Comparison of ENCODE assay signal across 25 cellular contexts in the genomic region with DNA sequence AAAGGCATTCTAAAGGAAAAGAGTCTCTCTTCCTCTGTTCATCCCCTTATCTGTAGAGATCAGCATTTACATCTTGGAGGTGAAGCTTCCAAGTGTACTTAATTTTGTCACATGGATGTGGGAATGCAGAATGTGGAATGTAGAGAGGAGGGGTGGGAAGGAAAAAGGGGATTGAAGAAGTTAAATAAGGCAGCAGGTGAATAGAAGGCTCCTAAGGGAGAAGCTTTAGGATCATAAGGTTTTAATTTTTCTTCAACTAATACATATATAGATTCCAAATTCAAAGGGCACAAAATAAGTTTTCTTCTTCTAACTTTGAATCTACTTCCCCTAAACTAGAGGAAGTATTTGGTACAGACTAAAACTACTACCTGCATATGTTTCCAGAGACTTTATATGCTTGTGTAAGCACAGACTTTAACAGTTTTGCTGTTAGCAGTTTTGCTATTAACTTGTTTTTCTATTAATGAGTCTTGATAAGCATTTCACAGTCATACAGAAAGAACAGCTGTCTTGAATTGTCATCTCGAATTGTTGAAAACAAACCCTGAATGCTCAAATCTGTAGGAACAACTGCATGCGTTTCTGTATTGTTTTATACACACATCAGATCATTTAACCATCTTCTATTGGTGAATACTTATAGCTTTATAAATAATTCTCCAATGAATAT.
"Had no signal": no experiment of that assay in that cellular context is flagged by ENCODE, and none has a peak within 500 bp of the region (broad histone marks: within the 10 kb centered on the region; RNA-seq: fewer than 3 reads in every experiment).

No MANE protein-coding gene starts in this region.

- H3K27me3 ChIP-seq: body of pancreas, colonic mucosa had no signal

- H3K27ac Mint-ChIP-seq: activated CD4-positive, alpha-beta T cell treated with anti-CD3 and anti-CD28 coated beads, Interleukin-2, amount 10 ng/mL, durations not matched to agents 7 days and 5 days; activated naive CD4-positive, alpha-beta T cell treated with anti-CD3 and anti-CD28 coated beads, Interleukin-2, amount 50 U/mL, for 24 hours; nephron; progenitor cell of endocrine pancreas; type B pancreatic cell had no signal

- H3K4me3 ChIP-seq: body of pancreas, colonic mucosa, skin epidermis had no signal

- H3K36me3 ChIP-seq: colonic mucosa had no signal

- ATAC-seq: body of pancreas; esophagus mucosa; left ventricle myocardium superior; right cardiac atrium; SK-N-SH treated with all-trans-retinoic acid at 6 μM for 48 hours; stimulated activated naive CD8-positive, alpha-beta T cell treated with anti-CD3 and anti-CD28 coated beads, Interleukin-15, Interleukin-2, amounts not matched to agents 100 U/mL and 50 U/mL, for 24 hours had no signal

- H3K9me3 Mint-ChIP-seq: activated CD4-positive, alpha-beta T cell treated with anti-CD3 and anti-CD28 coated beads, Interleukin-2, amount 10 ng/mL, durations not matched to agents 7 days and 5 days; activated naive CD4-positive, alpha-beta T cell treated with anti-CD3 and anti-CD28 coated beads, Interleukin-2, amount 50 U/mL, for 24 hours; nephron; type B pancreatic cell had no signal

- H3K9me3 ChIP-seq: body of pancreas, colonic mucosa had no signal

- H3K27me3 Mint-ChIP-seq: activated CD4-positive, alpha-beta T cell treated with anti-CD3 and anti-CD28 coated beads, Interleukin-2, amount 10 ng/mL, durations not matched to agents 7 days and 5 days; activated naive CD4-positive, alpha-beta T cell treated with anti-CD3 and anti-CD28 coated beads, Interleukin-2, amount 50 U/mL, for 24 hours; progenitor cell of endocrine pancreas had no signal

- H3K36me3 Mint-ChIP-seq: type B pancreatic cell had no signal

- H3K4me3 Mint-ChIP-seq: activated CD4-positive, alpha-beta T cell treated with anti-CD3 and anti-CD28 coated beads, Interleukin-2, amount 10 ng/mL, durations not matched to agents 7 days and 5 days; activated naive CD4-positive, alpha-beta T cell treated with anti-CD3 and anti-CD28 coated beads, Interleukin-2, amount 50 U/mL, for 24 hours; nephron; type B pancreatic cell had no signal

- H3K4me1 Mint-ChIP-seq: nephron had no signal

- H3K27ac ChIP-seq: colonic mucosa, skin epidermis, VCaP had no signal

- DNase-seq: activated CD4-positive, alpha-beta T cell treated with anti-CD3 and anti-CD28 coated beads, Interleukin-2, amount 10 ng/mL, durations not matched to agents 7 days and 5 days; activated CD8-positive, alpha-beta memory T cell treated with anti-CD3 and anti-CD28 coated beads for 24 hours; activated effector memory CD4-positive, alpha-beta T cell treated with anti-CD3 and anti-CD28 coated beads, Interleukin-2, amount 50 U/mL, for 16 hours; amygdala; body of pancreas; caudate nucleus; colonic mucosa; hypothalamus; kidney; left ventricle myocardium superior; mesenchymal stem cell; nucleus accumbens; right cardiac atrium; stimulated activated CD4-positive, alpha-beta T cell treated with anti-CD3 and anti-CD28 coated beads, Interleukin-15, amount 100 ng/mL, for 24 hours; stimulated activated CD4-positive, alpha-beta T cell treated with anti-CD3 and anti-CD28 coated beads, Interleukin-4, amount 100 ng/mL, for 1 hour; stimulated activated naive CD8-positive, alpha-beta T cell treated with anti-CD3 and anti-CD28 coated beads, Interleukin-15, Interleukin-2, amounts not matched to agents 100 U/mL and 50 U/mL, for 24 hours; T1000 had no signal
